12 cellular contexts compared by ENCODE assay signal in genomic region chr16:1049976-1050247, GRCh38. TPM values are rescaled to one million over a fixed set of nuclear protein-coding genes. Genes with fewer than 3 reads are reported as not detected.
"Had no signal": no experiment of that assay in that cellular context is flagged by ENCODE, and none has a peak within 500 bp of the region (broad histone marks: within the 10 kb centered on the region; RNA-seq: fewer than 3 reads in every experiment).

No MANE protein-coding gene starts in this region.

- FAIRE-seq: K562 had no signal

- H3K9ac ChIP-seq: GM23248, KMS-11 had no signal

- ATAC-seq: HCT116, K562 had no signal

- DNase-seq: GM23248, GOT3, H7, HFFc6, IMR-90 had no signal

- H2AFZ ChIP-seq: GM23248 had no signal

- H3K9me3 ChIP-seq: HAP-1 had no signal

- H3K27ac ChIP-seq: GM23248, HL-60, KMS-11 had no signal

- H3K4me3 ChIP-seq: GM23248, HAP-1, K562 had no signal

- H3K36me3 ChIP-seq: HAP-1 had no signal

- H3K4me2 ChIP-seq: KMS-11 had no signal

RNA-seq across cellular contexts. Expression of gene SSTR5, which starts 22.6 kb away (rescaled TPM):
- total RNA-seq: GM23248, H4, HFFc6, HT1080, IMR-90, K562 had no signal
- polyA plus RNA-seq: GM23248, IMR-90, K562 had no signal

RNA-seq across cellular contexts. Expression of gene C1QTNF8, which starts 46.1 kb away (rescaled TPM):
- total RNA-seq: GM23248, H4, H7, HFFc6, HT1080, IMR-90, K562 had no signal
- polyA plus RNA-seq: GM23248, IMR-90, K562 had no signal
